8 cellular contexts compared by ENCODE assay signal in genomic region chr10:71850745-71851629, GRCh38. TPM values are rescaled to one million over a fixed set of nuclear protein-coding genes. Genes with fewer than 3 reads are reported as not detected.
DNase-seq lines count a peak whose midpoint lies in the region; ATAC-seq lines count a peak whose summit lies in the region.

Gene PSAP, minus strand, starts transcription at chr10:71851251. Its CDS starts 30 bp downstream, at chr10:71851221.

- no peaks in the 10 kb centered on the region for H3K36me3 ChIP-seq in effector memory CD4-positive, alpha-beta T cell (ENCODE audit: control insufficient read depth, insufficient read depth, low read length)

- peak within 1 kb of the TSS; percentile 99 for H3K4me3 ChIP-seq in effector memory CD4-positive, alpha-beta T cell (ENCODE audit: insufficient read depth, low read depth, low read length, poor library complexity, severe bottlenecking)

- peak within 1 kb of the TSS; percentile 86 for H3K27ac ChIP-seq in effector memory CD4-positive, alpha-beta T cell (ENCODE audit: insufficient read depth, low read length, poor library complexity, severe bottlenecking)

- no peaks in the 10 kb centered on the region for H3K4me1 ChIP-seq in effector memory CD4-positive, alpha-beta T cell (ENCODE audit: control insufficient read depth, insufficient read depth, low read length, poor library complexity, severe bottlenecking)

- ATAC-seq in GM21360 (IDR thresholded peaks at IDR 0.05; ENCODE audit: unreplicated experiment), result peak; percentile 93

- peak; percentile 93 for DNase-seq in COLO668 (lab: John Stamatoyannopoulos, UW; ENCODE audit: unreplicated experiment)
- peak; percentile 97 for DNase-seq in HT1080 (ENCODE audit: low read depth)
- peak; percentile 97 for DNase-seq in NOMO-1 treated with DMSO at 0.1 percent for 48 hours (lab: John Stamatoyannopoulos, UW; ENCODE audit: unreplicated experiment)
- peak; percentile 95 to 98 for DNase-seq in activated CD8-positive, alpha-beta memory T cell treated with anti-CD3 and anti-CD28 coated beads for 4 hours (ENCODE audit: low read depth in 2 of 2)
- peak; percentile 94 to 98 (median 96) for DNase-seq in effector memory CD4-positive, alpha-beta T cell
- peak; percentile 98 for DNase-seq in lung microvascular endothelial cell (ENCODE audit: low read depth in 2 of 2)
- DNase-seq in stimulated activated CD4-positive, alpha-beta T cell treated with anti-CD3 and anti-CD28 coated beads, TNF-alpha, amount 100 ng/mL, for 48 hours (ENCODE audit: low read depth in 3 of 3), result peak; percentile 96 to 99 (median 98)

- H3K27me3 ChIP-seq in effector memory CD4-positive, alpha-beta T cell (replicated peaks; ENCODE audit: control insufficient read depth, insufficient read depth, low read length, poor library complexity, severe bottlenecking), result no peaks in the 10 kb centered on the region

- H3K9me3 ChIP-seq in effector memory CD4-positive, alpha-beta T cell (ENCODE audit: control insufficient read depth, low read length), result no peaks in the 10 kb centered on the region

RNA-seq across cellular contexts. Expression of gene PSAP, which starts in this region (rescaled TPM):
- total RNA-seq in HT1080 (2014; rRNA removed; shearing (Covaris generic)), result 289 and 329 TPM in 2 replicates
- 372 and 390 TPM in 2 replicates for polyA plus RNA-seq in HT1080 (2015; cell fraction: cytosol; rRNA removed)
- polyA plus RNA-seq in HT1080 (2015; cell fraction: nucleus; rRNA removed), result 1,389 and 1,496 TPM in 2 replicates
- 493 and 688 TPM in 2 replicates for total RNA-seq in lung microvascular endothelial cell

Comparison
In these comparisons a context has a peak if more than half of its experiments do, and no peak if none do; other contexts are left out.
1. Peak in every context shown above with its lines: DNase-seq, ATAC-seq, H3K4me3 ChIP-seq and H3K27ac ChIP-seq.